ENCODE assay signal across 1 cellular context in genomic region chr1:47436304-47436978, GRCh38.
TF ChIP-seq lines count a peak whose summit lies in the region.

No MANE protein-coding gene starts in this region.

TF ChIP-seq in K562, 482 proteins besides CTCF, POLR2A, EP300 and RAD21 (continued from another document and continues in another):
- TF ChIP-seq ZNF512 (tag; IDR thresholded peaks at IDR 0.05): no peak
- TF ChIP-seq CREM (IDR thresholded peaks at IDR 0.05; ENCODE audit: low read depth): peak; percentile 59
- no peak for TF ChIP-seq MED1 (CRISPR knock-in tag; IDR thresholded peaks at IDR 0.05; ENCODE audit: borderline replicate concordance)
- no peak for TF ChIP-seq IFI16 (CRISPR knock-in tag; IDR thresholded peaks at IDR 0.05)
- peak; percentile 44; the same call in 1 of the 2 replicates for TF ChIP-seq ETV5 (CRISPR knock-in tag; IDR thresholded peaks at IDR 0.05; ENCODE audit: low read depth)
- no peak for TF ChIP-seq CREB3 (tag; conservative IDR thresholded peaks at IDR 0.05; ENCODE audit: low read depth)
- TF ChIP-seq RHOXF2B (CRISPR knock-in tag; conservative IDR thresholded peaks at IDR 0.05): no peak
- TF ChIP-seq MCM3 (IDR thresholded peaks at IDR 0.05): no peak
- no peak for TF ChIP-seq ZNF561 (CRISPR knock-in tag; conservative IDR thresholded peaks at IDR 0.05)
- TF ChIP-seq FOXK1 (CRISPR knock-in tag; IDR thresholded peaks at IDR 0.05; ENCODE audit: borderline replicate concordance): no peak; the same call in 1 of the 2 replicates
- peak; percentile 71 for TF ChIP-seq ETV1 (tag; conservative IDR thresholded peaks at IDR 0.05; ENCODE audit: low read depth)
- TF ChIP-seq RB1 (IDR thresholded peaks at IDR 0.05; ENCODE audit: low read depth): peak; percentile 69; the same call in 1 of the 2 replicates
- no peak for TF ChIP-seq HSF4 (CRISPR knock-in tag; IDR thresholded peaks at IDR 0.05; ENCODE audit: borderline replicate concordance)
- no peak for TF ChIP-seq IRF9 (tag; IDR thresholded peaks at IDR 0.05)
- no peak for TF ChIP-seq MBD1 (CRISPR knock-in tag; IDR thresholded peaks at IDR 0.05)
- TF ChIP-seq BCOR (IDR thresholded peaks at IDR 0.05): peak; percentile 66
- TF ChIP-seq TFAP4 (CRISPR knock-in tag; IDR thresholded peaks at IDR 0.05; ENCODE audit: borderline replicate concordance): peak; percentile 81
- TF ChIP-seq FOXK2 (conservative IDR thresholded peaks at IDR 0.05 in 1 of 2, IDR thresholded peaks at IDR 0.05 in 1 of 2; ENCODE audit: low read depth in 2 of 2): no peak
- peak in 1 of 2 experiments; percentile 65; a peak in 2 of 4 replicates for TF ChIP-seq TBL1XR1 (IDR thresholded peaks at IDR 0.05; ENCODE audit: low read length in 2 of 2)
- 0 out of 2 replicates have a peak, but pooled peaks have one; percentile 66 for TF ChIP-seq NBN (IDR thresholded peaks at IDR 0.05; ENCODE audit: low read depth)
- TF ChIP-seq TEAD4 (IDR thresholded peaks at IDR 0.05; ENCODE audit: low read length): peak; percentile 38; the same call in 1 of the 2 replicates
- TF ChIP-seq TEAD4 (CRISPR knock-in tag; IDR thresholded peaks at IDR 0.05; ENCODE audit: borderline replicate concordance): no peak
- no peak for TF ChIP-seq CREB3L1 (IDR thresholded peaks at IDR 0.05; ENCODE audit: borderline replicate concordance, low read depth)
- no peak for TF ChIP-seq DNMT1 (IDR thresholded peaks at IDR 0.05)
- no peak for TF ChIP-seq ZSCAN32 (CRISPR knock-in tag; IDR thresholded peaks at IDR 0.05)
- no peak for TF ChIP-seq SNAPC5 (CRISPR knock-in tag; IDR thresholded peaks at IDR 0.05)
- no peak for TF ChIP-seq ZNF274 (IDR thresholded peaks at IDR 0.05; ENCODE audit: borderline replicate concordance, low read depth, low read length)
- TF ChIP-seq MAX (CRISPR knock-in tag; IDR thresholded peaks at IDR 0.05): peak; percentile 76
- no peak for TF ChIP-seq CCAR2 (IDR thresholded peaks at IDR 0.05; ENCODE audit: low read depth, low read length)
- peak; percentile 52; the same call in 1 of the 2 replicates for TF ChIP-seq JUN (IDR thresholded peaks at IDR 0.05; ENCODE audit: borderline replicate concordance, low read depth, low read length)
- no peak for TF ChIP-seq JUN (CRISPR knock-in tag; IDR thresholded peaks at IDR 0.05; ENCODE audit: borderline replicate concordance)
- TF ChIP-seq CTCFL (IDR thresholded peaks at IDR 0.05; ENCODE audit: borderline replicate concordance, insufficient read depth, low read depth, low read length, poor library complexity, severe bottlenecking): peak; percentile 29
- no peak for TF ChIP-seq ILK (tag; IDR thresholded peaks at IDR 0.05; ENCODE audit: borderline replicate concordance, low read depth)
- TF ChIP-seq SOX6 (IDR thresholded peaks at IDR 0.05): peak; percentile 51; the same call in 1 of the 2 replicates
- no peak for TF ChIP-seq ZNF699 (CRISPR knock-in tag; IDR thresholded peaks at IDR 0.05; ENCODE audit: insufficient replicate concordance)
- TF ChIP-seq GATA2 (CRISPR knock-in tag; IDR thresholded peaks at IDR 0.05): no peak
- TF ChIP-seq MAZ (CRISPR knock-in tag; conservative IDR thresholded peaks at IDR 0.05 in 1 of 2, IDR thresholded peaks at IDR 0.05 in 1 of 2): peak in 1 of 2 experiments; percentile 43; a peak in 1 of 4 replicates
- peak; percentile 11 to 40; a peak in 1 of 4 replicates for TF ChIP-seq NRF1 (conservative IDR thresholded peaks at IDR 0.05 in 1 of 2, IDR thresholded peaks at IDR 0.05 in 1 of 2)
- TF ChIP-seq SNRNP70 (optimal IDR thresholded peaks at IDR 0.05; ENCODE audit: low read depth, low read length): no peak
- peak; percentile 59; the same call in 1 of the 2 replicates for TF ChIP-seq SP1 (CRISPR knock-in tag; IDR thresholded peaks at IDR 0.05)
- TF ChIP-seq ZNF280B (CRISPR knock-in tag; IDR thresholded peaks at IDR 0.05): no peak
- TF ChIP-seq PHF21A (IDR thresholded peaks at IDR 0.05; ENCODE audit: borderline replicate concordance, low read depth): no peak
- no peak for TF ChIP-seq RBM17 (IDR thresholded peaks at IDR 0.05; ENCODE audit: borderline replicate concordance, low read depth, low read length)
- peak; percentile 86 for TF ChIP-seq NCOA6 (IDR thresholded peaks at IDR 0.05)
- no peak for TF ChIP-seq REST (CRISPR knock-in tag; IDR thresholded peaks at IDR 0.05; ENCODE audit: low read depth)
- TF ChIP-seq ELF4 (CRISPR knock-in tag; IDR thresholded peaks at IDR 0.05): no peak
- peak; percentile 57; the same call in 1 of the 2 replicates for TF ChIP-seq KLF16 (IDR thresholded peaks at IDR 0.05)
- no peak for TF ChIP-seq LCOR (CRISPR knock-in tag; IDR thresholded peaks at IDR 0.05)
- 0 out of 2 replicates have a peak, but pooled peaks have one; percentile 60 for TF ChIP-seq ZFP91 (CRISPR knock-in tag; IDR thresholded peaks at IDR 0.05)
- TF ChIP-seq ZNF311 (CRISPR knock-in tag; IDR thresholded peaks at IDR 0.05): no peak
- peak; percentile 54 for TF ChIP-seq TBP (optimal IDR thresholded peaks at IDR 0.05; ENCODE audit: low read depth, low read length)
